In the genomic region with DNA sequence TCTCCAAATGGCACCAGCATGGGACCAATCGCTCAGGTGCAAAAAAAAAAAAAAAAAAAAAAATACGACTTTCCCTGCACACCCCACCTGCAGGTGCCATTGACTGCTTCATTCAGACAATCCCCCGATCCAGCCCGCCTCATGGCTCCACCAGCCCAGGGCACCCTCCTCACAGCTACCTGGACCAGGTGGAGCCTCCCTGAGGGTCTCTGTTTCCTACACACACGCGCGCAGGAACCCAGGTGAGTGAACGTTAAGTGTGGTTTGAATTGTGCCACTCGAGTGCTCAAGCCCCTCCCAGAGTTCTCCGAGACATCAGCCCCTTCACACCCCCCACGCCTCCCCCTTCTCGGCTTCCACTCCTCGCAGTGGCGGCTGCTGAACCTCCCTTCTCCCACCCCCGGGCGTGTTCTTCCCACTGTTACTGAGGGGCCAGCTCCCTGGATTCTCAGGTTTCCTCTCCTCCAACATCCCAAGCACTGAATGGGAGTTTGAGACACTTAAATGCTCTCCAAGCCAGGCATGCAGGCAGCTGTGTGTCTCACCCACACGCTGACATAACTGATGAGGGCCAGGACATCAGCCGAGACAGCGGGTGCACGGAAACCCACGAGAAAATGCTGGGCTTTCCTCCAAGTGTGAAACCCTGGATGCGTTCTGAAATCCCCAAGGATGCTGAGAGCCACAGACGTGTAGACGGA, we compare ENCODE assay signal across 28 cellular contexts.
DNase-seq lines count a peak whose midpoint lies in the region; ATAC-seq and TF ChIP-seq lines count a peak whose summit lies in the region.
"Had no signal": no experiment of that assay in that cellular context is flagged by ENCODE, and none has a peak within 500 bp of the region (broad histone marks: within the 10 kb centered on the region; RNA-seq: fewer than 3 reads in every experiment).

No MANE protein-coding gene starts in this region.

- no peak overlapping the region for H3K4me3 ChIP-seq in smooth muscle cell
- no peak overlapping the region for H3K4me3 ChIP-seq in ovary
- H3K4me3 ChIP-seq in effector memory CD4-positive, alpha-beta T cell (ENCODE audit: insufficient read depth, low read depth, low read length, poor library complexity, severe bottlenecking), result no peak overlapping the region
- H3K4me3 ChIP-seq: heart left ventricle, SJCRH30, spleen, thoracic aorta had no signal

- no peak overlapping the region for H2AFZ ChIP-seq in smooth muscle cell (ENCODE audit: low read depth)

- no peak for ATAC-seq in left lobe of liver
- ATAC-seq: activated CD4-positive, CD25-positive, alpha-beta regulatory T cell treated with anti-CD3 and anti-CD28 coated beads, Interleukin-2, amount 50 U/mL, for 24 hours; heart left ventricle; stimulated activated naive B cell treated with anti-CD40 and anti-IgM and Interleukin-4, amounts not matched to agents 10 μg/mL and 1 μg/mL and 100 μg/mL, for 72 hours had no signal

- H3F3A ChIP-seq in smooth muscle cell (ENCODE audit: low read depth), result no peaks in the 10 kb centered on the region

- H3K27me3 ChIP-seq in smooth muscle cell (ENCODE audit: low read depth) (no peaks in the 10 kb centered on the region), ovary (no peaks in the 10 kb centered on the region)
- H3K27me3 ChIP-seq in effector memory CD4-positive, alpha-beta T cell (replicated peaks; ENCODE audit: control insufficient read depth, insufficient read depth, low read length, poor library complexity, severe bottlenecking), result no peaks in the 10 kb centered on the region
- H3K27me3 ChIP-seq: SJCRH30 had no signal

- H3K79me2 ChIP-seq in smooth muscle cell (ENCODE audit: low read depth), result no peaks in the 10 kb centered on the region

- no peak for TF ChIP-seq POLR2A in ovary (IDR thresholded peaks at IDR 0.05)

- intact Hi-C loops in ovary (cut with DNase I), result no loop called here

- H3K4me1 ChIP-seq in smooth muscle cell (ENCODE audit: low read depth) (peaks cover 19% of the 10 kb centered on the region), ovary (ENCODE audit: insufficient read depth) (no peaks in the 10 kb centered on the region)
- H3K4me1 ChIP-seq in effector memory CD4-positive, alpha-beta T cell (ENCODE audit: control insufficient read depth, insufficient read depth, low read length, poor library complexity, severe bottlenecking), result no peaks in the 10 kb centered on the region
- H3K4me1 ChIP-seq: spleen had no signal

- H3K27ac ChIP-seq in smooth muscle cell (ENCODE audit: low read depth) (no peak overlapping the region), ovary (no peak overlapping the region)
- no peak overlapping the region for H3K27ac ChIP-seq in effector memory CD4-positive, alpha-beta T cell (ENCODE audit: insufficient read depth, low read length, poor library complexity, severe bottlenecking)
- H3K27ac ChIP-seq: 22Rv1, heart left ventricle, SJCRH30, spleen, thoracic aorta had no signal

- no peaks in the 10 kb centered on the region for H4K20me1 ChIP-seq in smooth muscle cell (ENCODE audit: low read depth)

- DNase-seq in NCI-H1092 treated with DMSO at 0.1 percent for 48 hours (lab: John Stamatoyannopoulos, UW) (peak; percentile 3), NCI-H1092 (lab: John Stamatoyannopoulos, UW) (no peak), NCI-H2107 (lab: John Stamatoyannopoulos, UW) (peak; percentile 36), left lobe of liver (ENCODE audit: low spot score) (peak; percentile 26), smooth muscle cell (lab: John Stamatoyannopoulos, UW; ENCODE audit: unreplicated experiment) (no peak), DMS 273 treated with DMSO at 0.1 percent for 48 hours (lab: John Stamatoyannopoulos, UW) (no peak), ovary (no peak)
- no peak for DNase-seq in effector memory CD4-positive, alpha-beta T cell
- DNase-seq: activated CD4-positive, alpha-beta memory T cell treated with anti-CD3 and anti-CD28 coated beads for 36 hours; CD4-positive, alpha-beta memory T cell; cerebellar nuclear complex; DMS153; effector CD4-positive, alpha-beta T cell; erythroblast; GDM1; heart left ventricle; KG1; NCI-H1694 treated with DMSO at 0.1 percent for 48 hours; NCI-H510A; nucleus accumbens; spleen; stimulated activated CD4-positive, alpha-beta T cell treated with anti-CD3 and anti-CD28 coated beads, Interleukin-4, amount 100 ng/mL, for 1 hour; stimulated activated naive B cell treated with anti-CD40 and anti-IgM and Interleukin-4, amounts not matched to agents 10 μg/mL and 1 μg/mL and 100 μg/mL, for 72 hours; T-helper 1 cell had no signal

- H3K9me3 ChIP-seq in smooth muscle cell (replicated peaks; ENCODE audit: low read depth) (no peaks in the 10 kb centered on the region), ovary (no peaks in the 10 kb centered on the region)
- H3K9me3 ChIP-seq in effector memory CD4-positive, alpha-beta T cell (ENCODE audit: control insufficient read depth, low read length), result no peaks in the 10 kb centered on the region
- H3K9me3 ChIP-seq: heart left ventricle, SJCRH30, spleen, thoracic aorta had no signal

- 56% methylated on average over 22 of the region's 24 CpGs for WGBS in smooth muscle cell (ENCODE audit: low lambda C conversion rate)
- WGBS in ovary, 3 donors, result 21 to 44% (median 33%) methylated on average over 24 of the region's 24 CpGs

- H3K4me2 ChIP-seq in smooth muscle cell, result peak overlapping the region; percentile 1

- no peak for TF ChIP-seq CTCF in smooth muscle cell (IDR thresholded peaks at IDR 0.05; ENCODE audit: borderline replicate concordance, insufficient read depth, poor library complexity, severe bottlenecking)
- no peak for TF ChIP-seq CTCF in ovary (IDR thresholded peaks at IDR 0.05)

- H3K36me3 ChIP-seq in smooth muscle cell (ENCODE audit: low read depth) (no peaks in the 10 kb centered on the region), ovary (no peaks in the 10 kb centered on the region)
- no peaks in the 10 kb centered on the region for H3K36me3 ChIP-seq in effector memory CD4-positive, alpha-beta T cell (ENCODE audit: control insufficient read depth, insufficient read depth, low read length)
- H3K36me3 ChIP-seq: heart left ventricle, SJCRH30, spleen, thoracic aorta had no signal

- TF ChIP-seq EP300 in ovary (IDR thresholded peaks at IDR 0.05), result no peak

- no peak overlapping the region for H3K9ac ChIP-seq in smooth muscle cell (ENCODE audit: low read depth)

Comparison
In these comparisons a context has a peak if more than half of its experiments do, and no peak if none do; other contexts are left out.
1. DNase-seq: peak in NCI-H1092 treated with DMSO at 0.1 percent for 48 hours (single experiment), NCI-H2107 (single experiment) and left lobe of liver (single experiment); none in NCI-H1092 (single experiment), smooth muscle cell (single experiment), DMS 273 treated with DMSO at 0.1 percent for 48 hours (single experiment), ovary (0 of 5) and effector memory CD4-positive, alpha-beta T cell (0 of 3).